10 cellular contexts compared by ENCODE assay signal in the genomic region with DNA sequence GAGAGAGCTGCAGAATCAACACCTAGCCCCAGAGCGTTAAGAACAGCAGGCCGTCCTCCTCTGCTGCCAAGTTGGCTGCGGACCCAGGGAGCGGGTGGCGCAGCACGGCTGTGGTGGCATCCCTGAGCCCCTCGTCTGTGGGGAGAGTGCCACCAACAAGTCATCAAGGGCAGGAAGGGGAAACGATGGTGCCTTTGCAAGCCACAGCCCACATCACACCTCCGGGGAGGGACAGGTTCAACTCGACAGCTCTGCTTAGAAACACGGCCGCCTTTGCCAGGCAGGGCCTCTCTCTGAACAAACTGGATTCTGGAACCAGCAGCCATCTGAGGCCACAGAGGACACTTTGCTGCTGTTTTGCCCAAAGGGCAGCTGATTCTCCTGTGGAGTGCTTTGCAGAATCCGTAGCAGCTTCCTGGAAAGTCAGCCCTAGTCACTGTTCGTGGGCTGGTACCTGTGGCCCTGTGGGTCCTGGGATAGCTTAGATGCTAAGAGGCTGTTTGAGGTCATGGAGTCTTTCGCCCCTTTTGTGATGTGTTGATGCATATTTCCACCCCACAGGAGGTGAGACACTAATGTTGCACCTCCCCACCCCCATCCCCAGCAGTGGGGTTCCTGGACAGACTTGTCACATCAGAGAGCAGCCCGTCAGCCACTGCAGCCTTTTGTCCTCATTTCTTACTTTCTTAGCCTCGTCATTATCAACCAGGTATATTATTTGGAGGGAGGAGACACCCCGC.
DNase-seq lines count a peak whose midpoint lies in the region; ATAC-seq and TF ChIP-seq lines count a peak whose summit lies in the region.
"Had no signal": no experiment of that assay in that cellular context is flagged by ENCODE, and none has a peak within 500 bp of the region (broad histone marks: within the 10 kb centered on the region; RNA-seq: fewer than 3 reads in every experiment).

No MANE protein-coding gene starts in this region.

- H3K9me3 ChIP-seq in gastrocnemius medialis = no peaks in the 10 kb centered on the region
- H3K9me3 ChIP-seq: upper lobe of left lung had no signal

- H3K27ac ChIP-seq in RWPE1 = no peak overlapping the region
- no peak overlapping the region for H3K27ac ChIP-seq in gastrocnemius medialis
- H3K27ac ChIP-seq: upper lobe of left lung had no signal

- H3K4me1 Mint-ChIP-seq in effector memory CD8-positive, alpha-beta T cell (ENCODE audit: low read depth in 2 of 2) = peaks cover 37 to 41% of the 10 kb centered on the region in 2 donors

- no peaks in the 10 kb centered on the region for H3K4me1 ChIP-seq in gastrocnemius medialis

- H3K4me3 ChIP-seq in gastrocnemius medialis = no peak overlapping the region
- H3K4me3 ChIP-seq: upper lobe of left lung had no signal

- no peaks in the 10 kb centered on the region for H3K9me3 Mint-ChIP-seq in effector memory CD8-positive, alpha-beta T cell

- no peaks in the 10 kb centered on the region for H3K27me3 ChIP-seq in gastrocnemius medialis
- H3K27me3 ChIP-seq: upper lobe of left lung had no signal

- intact Hi-C loops in Right ventricle myocardium inferior (cut with DNase I) (no loop called here), cardiac septum (cut with DNase I) (no loop called here), gastrocnemius medialis (cut with DNase I; ENCODE audit: low total_unique reads) (no loop called here)

- POLR2A ChIA-PET in RWPE1 (lab: Yijun Ruan, JAX; ENCODE audit: low non-redundant PET) = no interaction called here

- H3K36me3 ChIP-seq in gastrocnemius medialis = no peaks in the 10 kb centered on the region
- H3K36me3 ChIP-seq: upper lobe of left lung had no signal

- no peak for TF ChIP-seq CTCF in GM10266 (IDR thresholded peaks at IDR 0.05; ENCODE audit: control insufficient read depth, insufficient read depth, low read depth, missing control alignments)
- TF ChIP-seq CTCF in RWPE1 (conservative IDR thresholded peaks at IDR 0.05; ENCODE audit: low read depth) = no peak
- TF ChIP-seq CTCF in gastrocnemius medialis (IDR thresholded peaks at IDR 0.05 in 4 of 5, conservative IDR thresholded peaks at IDR 0.05 in 1 of 5) = no peak

- no peak for TF ChIP-seq POLR2A in gastrocnemius medialis (IDR thresholded peaks at IDR 0.05)

- peak overlapping the region; percentile 46 to 59 for H3K4me3 Mint-ChIP-seq in effector memory CD8-positive, alpha-beta T cell

- ATAC-seq in Right ventricle myocardium inferior = peak; percentile 29
- ATAC-seq in effector memory CD8-positive, alpha-beta T cell (replicated peaks) = peak; percentile 76
- peak; percentile 44 for ATAC-seq in stimulated activated naive CD8-positive, alpha-beta T cell treated with anti-CD3 and anti-CD28 coated beads, Interleukin-15, Interleukin-2, amounts not matched to agents 100 U/mL and 50 U/mL, for 24 hours
- no peak for ATAC-seq in gastrocnemius medialis
- ATAC-seq: Panc1 had no signal

- DNase-seq in Right ventricle myocardium inferior (ENCODE audit: missing footprints) (no peak), cardiac septum (ENCODE audit: low spot score) (no peak), GM10266 (ENCODE audit: extremely low spot score) (no peak), RWPE1 (ENCODE audit: low spot score) (no peak), gastrocnemius medialis (no peak)
- peak; percentile 25 for DNase-seq in activated T-cell treated with anti-CD3 and anti-CD28 coated beads, Interleukin-2, amount 50 U/mL, for 1 hour
- DNase-seq in effector memory CD8-positive, alpha-beta T cell = peak in 2 of 3 experiments; percentile 15 to 29
- peak; percentile 33 for DNase-seq in stimulated activated naive CD8-positive, alpha-beta T cell treated with anti-CD3 and anti-CD28 coated beads, Interleukin-15, Interleukin-2, amounts not matched to agents 100 U/mL and 50 U/mL, for 24 hours

- CTCF ChIA-PET in RWPE1 (lab: Yijun Ruan, JAX) = no interaction called here

- H3K27ac Mint-ChIP-seq in effector memory CD8-positive, alpha-beta T cell = peak overlapping the region; percentile 56 to 81

- in situ Hi-C loops in gastrocnemius medialis (cut with MboI; ENCODE audit: low sequenced_read_pairs in 4 of 4) = no loop called here

- H3K27me3 Mint-ChIP-seq in effector memory CD8-positive, alpha-beta T cell = no peaks in the 10 kb centered on the region

- no peaks in the 10 kb centered on the region for H3K36me3 Mint-ChIP-seq in effector memory CD8-positive, alpha-beta T cell (ENCODE audit: insufficient read depth)

Comparison
In these comparisons a context has a peak if more than half of its experiments do, and no peak if none do; other contexts are left out.
1. ATAC-seq: peak in Right ventricle myocardium inferior (single experiment), effector memory CD8-positive, alpha-beta T cell (single experiment) and stimulated activated naive CD8-positive, alpha-beta T cell treated with anti-CD3 and anti-CD28 coated beads, Interleukin-15, Interleukin-2, amounts not matched to agents 100 U/mL and 50 U/mL, for 24 hours (single experiment); none in gastrocnemius medialis (0 of 2).
2. DNase-seq: peak in activated T-cell treated with anti-CD3 and anti-CD28 coated beads, Interleukin-2, amount 50 U/mL, for 1 hour (single experiment), effector memory CD8-positive, alpha-beta T cell (2 of 3) and stimulated activated naive CD8-positive, alpha-beta T cell treated with anti-CD3 and anti-CD28 coated beads, Interleukin-15, Interleukin-2, amounts not matched to agents 100 U/mL and 50 U/mL, for 24 hours (single experiment); none in Right ventricle myocardium inferior (single experiment), cardiac septum (single experiment), GM10266 (single experiment), RWPE1 (single experiment) and gastrocnemius medialis (0 of 2).